ENCODE assay signal across 14 cellular contexts in the genomic region with DNA sequence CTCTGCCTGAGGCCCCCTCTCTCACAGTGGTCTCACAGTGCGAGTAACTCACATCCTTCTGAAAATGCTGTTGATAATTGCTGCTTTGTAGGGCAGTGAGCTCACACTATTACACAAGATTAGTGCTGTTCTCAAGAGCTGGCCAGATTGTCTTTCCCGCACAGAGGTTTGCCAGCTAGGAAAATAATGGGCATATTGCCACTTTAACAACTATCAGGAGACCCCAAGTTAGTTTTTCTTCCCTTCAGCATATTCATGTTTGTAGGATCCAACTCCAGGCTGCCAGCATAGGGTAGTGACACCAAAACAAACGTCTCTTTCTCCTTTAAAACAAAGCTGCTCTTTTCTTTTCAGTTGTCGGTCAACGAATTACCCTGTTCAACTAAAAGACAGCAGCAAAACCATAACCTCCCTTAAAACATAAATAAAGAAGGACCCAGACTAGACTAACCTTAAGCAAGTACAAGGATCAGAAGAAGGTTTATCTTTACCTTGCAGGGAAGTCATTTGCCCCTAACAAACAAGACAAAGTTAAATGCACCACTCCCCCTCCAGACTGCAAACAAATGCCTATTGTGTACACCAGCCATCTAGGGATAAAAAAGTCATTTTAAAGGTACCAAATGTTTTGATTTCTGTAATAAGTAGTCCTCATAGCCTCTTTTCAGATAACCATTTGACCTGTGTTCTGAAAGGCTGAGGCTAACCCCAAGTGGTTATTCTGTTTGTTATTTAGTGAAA.
DNase-seq lines count a peak whose midpoint lies in the region; ATAC-seq and TF ChIP-seq lines count a peak whose summit lies in the region.
"Had no signal": no experiment of that assay in that cellular context is flagged by ENCODE, and none has a peak within 500 bp of the region (broad histone marks: within the 10 kb centered on the region; RNA-seq: fewer than 3 reads in every experiment).

No MANE protein-coding gene starts in this region.

- ATAC-seq in heart left ventricle = peak; percentile 56 to 83 (median 76)
- ATAC-seq in GM19328 (IDR thresholded peaks at IDR 0.05; ENCODE audit: unreplicated experiment) = no peak

- TF ChIP-seq POLR2A in heart left ventricle (IDR thresholded peaks at IDR 0.05) = no peak
- no peak for TF ChIP-seq POLR2A in erythroblast (IDR thresholded peaks at IDR 0.05; ENCODE audit: low read length)

- H3K4me3 ChIP-seq in Caco-2 (ENCODE audit: low read depth, low read length) = no peak overlapping the region
- H3K4me3 ChIP-seq in heart left ventricle = no peak overlapping the region
- H3K4me3 ChIP-seq in parathyroid adenoma (ENCODE audit: low read depth, low read length) = no peak overlapping the region
- no peak overlapping the region for H3K4me3 ChIP-seq in colonic mucosa

- intact Hi-C loops in Caco-2 (cut with micrococcal nuclease; ENCODE audit: unreplicated experiment) (loop anchor here (1.0 to 10.0 kb wide), 11 partner anchors 14 to 1176 kb away; a partner anchor contains a TSS), heart left ventricle (cut with DNase I) (loop anchor here (5.0 to 10.0 kb wide), 8 partner anchors 91 to 1388 kb away; a partner anchor contains a TSS), colonic mucosa (cut with DNase I) (loop anchor here (5.0 kb wide), 1 partner anchor 1211 kb away; no protein-coding TSS in a partner anchor)

- H3K9me3 ChIP-seq in Caco-2 = no peaks in the 10 kb centered on the region
- peaks cover 0 to 5% (median 0%) of the 10 kb centered on the region in 12 donors for H3K9me3 ChIP-seq in heart left ventricle
- no peaks in the 10 kb centered on the region for H3K9me3 ChIP-seq in parathyroid adenoma (ENCODE audit: control insufficient read depth, low read length)
- H3K9me3 ChIP-seq in colonic mucosa = no peaks in the 10 kb centered on the region

- H3K36me3 ChIP-seq in Caco-2 (ENCODE audit: control insufficient read depth, insufficient read depth, low read length) (no peaks in the 10 kb centered on the region), heart left ventricle (peaks cover 0 to 4% (median 0%) of the 10 kb centered on the region in 9 donors), parathyroid adenoma (ENCODE audit: control insufficient read depth, insufficient read depth, low read length) (no peaks in the 10 kb centered on the region), colonic mucosa (no peaks in the 10 kb centered on the region)

- H3K4me3 Mint-ChIP-seq in Caco-2 (ENCODE audit: unreplicated experiment) = peak overlapping the region; percentile 52
- H3K4me3 Mint-ChIP-seq: activated CD4-positive, alpha-beta memory T cell treated with anti-CD3 and anti-CD28 coated beads for 36 hours; activated naive CD8-positive, alpha-beta T cell had no signal

- H3K79me2 ChIP-seq in parathyroid adenoma = no peaks in the 10 kb centered on the region

- H3K27ac Mint-ChIP-seq in Caco-2 (ENCODE audit: unreplicated experiment) = peak overlapping the region; percentile 75
- H3K27ac Mint-ChIP-seq: activated CD4-positive, alpha-beta memory T cell treated with anti-CD3 and anti-CD28 coated beads for 36 hours; activated naive CD8-positive, alpha-beta T cell had no signal

- CTCF ChIA-PET in Caco-2 (lab: Charles Lee) = interaction anchor here (0.6 to 1.0 kb wide), 3 partner anchors 87 to 298 kb away, joined by 3 read pairs; no protein-coding TSS in a partner anchor

- H3K27ac ChIP-seq in angular gyrus (ENCODE audit: low read depth, low read length) (peak overlapping the region; percentile 42), heart left ventricle (peak overlapping the region in 10 of 12 donors; percentile 2 to 64 (median 42)), parathyroid adenoma (no peak overlapping the region), colonic mucosa (no peak overlapping the region)
- H3K27ac ChIP-seq: C4-2B had no signal

- H3K27me3 Mint-ChIP-seq in Caco-2 (ENCODE audit: insufficient read depth, unreplicated experiment) = no peaks in the 10 kb centered on the region

- peaks cover 25% of the 10 kb centered on the region for H3K4me1 Mint-ChIP-seq in Caco-2 (ENCODE audit: low read depth, unreplicated experiment)

- peak; percentile 37 to 44 for DNase-seq in Caco-2
- DNase-seq in heart left ventricle = peak in 1 of 5 donors; percentile 26
- DNase-seq in NK-92 (lab: John Stamatoyannopoulos, UW; ENCODE audit: unreplicated experiment) = no peak
- DNase-seq in colonic mucosa = no peak
- DNase-seq in erythroblast (lab: John Stamatoyannopoulos, UW) = no peak
- DNase-seq: activated CD4-positive, alpha-beta memory T cell treated with anti-CD3 and anti-CD28 coated beads for 36 hours; NCI-H82; small intestine; stimulated activated CD8-positive, alpha-beta memory T cell treated with anti-CD3 and anti-CD28 coated beads, Interleukin-4, amount 100 ng/mL, for 48 hours had no signal

- peaks cover 14% of the 10 kb centered on the region for H3K36me3 Mint-ChIP-seq in Caco-2 (ENCODE audit: insufficient read depth, unreplicated experiment)
- H3K36me3 Mint-ChIP-seq: activated CD4-positive, alpha-beta memory T cell treated with anti-CD3 and anti-CD28 coated beads for 36 hours; activated naive CD8-positive, alpha-beta T cell had no signal

- peak overlapping the region; percentile 44 for H2AFZ ChIP-seq in parathyroid adenoma

- H3K4me1 ChIP-seq in Caco-2 (peaks cover 38% of the 10 kb centered on the region), heart left ventricle (peaks cover 0 to 23% (median 4%) of the 10 kb centered on the region in 12 donors), parathyroid adenoma (no peaks in the 10 kb centered on the region), colonic mucosa (no peaks in the 10 kb centered on the region)

- POLR2A ChIA-PET in Caco-2 (lab: Charles Lee) = interaction anchor here (1.3 kb wide), 1 partner anchor 485 kb away, joined by 3 read pairs; a partner anchor contains a TSS

- no peak overlapping the region for H3K9ac ChIP-seq in parathyroid adenoma
- H3K9ac ChIP-seq in colonic mucosa (ENCODE audit: low read depth in 2 of 2, low read length in 2 of 2) = no peak overlapping the region

- TF ChIP-seq CTCF in Caco-2 (IDR thresholded peaks at IDR 0.05; ENCODE audit: insufficient read depth in 1 of 2, low read depth in 1 of 2, low read length in 1 of 2, severe bottlenecking in 1 of 2, unreplicated experiment in 1 of 2) (no peak), heart left ventricle (IDR thresholded peaks at IDR 0.05) (no peak), parathyroid adenoma (IDR thresholded peaks at IDR 0.05) (no peak), colonic mucosa (IDR thresholded peaks at IDR 0.05) (no peak)

- no TSS peak for BruUV-seq in Caco-2 (replicated peaks; lab: Mats Ljungman, UMichigan)

- H3K4me2 ChIP-seq in parathyroid adenoma (ENCODE audit: low read length) = no peak overlapping the region

- 66 to 84% (median 75%) methylated on average over 5 of the region's 5 CpGs for WGBS in heart left ventricle, 4 donors

- H3K9me3 Mint-ChIP-seq in Caco-2 (ENCODE audit: unreplicated experiment) = no peaks in the 10 kb centered on the region
- H3K9me3 Mint-ChIP-seq: activated CD4-positive, alpha-beta memory T cell treated with anti-CD3 and anti-CD28 coated beads for 36 hours had no signal

- H3K27me3 ChIP-seq in Caco-2 (replicated peaks; ENCODE audit: control insufficient read depth, insufficient read depth, low read length) (no peaks in the 10 kb centered on the region), heart left ventricle (no peaks in the 10 kb centered on the region), parathyroid adenoma (ENCODE audit: control insufficient read depth, insufficient read depth, low read length) (no peaks in the 10 kb centered on the region), colonic mucosa (no peaks in the 10 kb centered on the region)

Comparison
In these comparisons a context has a peak if more than half of its experiments do, and no peak if none do; other contexts are left out.
1. DNase-seq: peak in Caco-2 (2 of 2); none in NK-92 (single experiment), colonic mucosa (single experiment) and erythroblast (0 of 2).
2. H3K27ac ChIP-seq: peak in angular gyrus (single experiment) and heart left ventricle (10 of 12); none in parathyroid adenoma (single experiment) and colonic mucosa (single experiment).